ENCODE assay signal across 11 cellular contexts in genomic region chr3:38153986-38154608, GRCh38. TPM values are rescaled to one million over a fixed set of nuclear protein-coding genes. Genes with fewer than 3 reads are reported as not detected.
DNase-seq lines count a peak whose midpoint lies in the region; ATAC-seq and TF ChIP-seq lines count a peak whose summit lies in the region.
"Had no signal": no experiment of that assay in that cellular context is flagged by ENCODE, and none has a peak within 500 bp of the region (broad histone marks: within the 10 kb centered on the region; RNA-seq: fewer than 3 reads in every experiment).

No MANE protein-coding gene starts in this region.

- peak overlapping the region; percentile 96 for H3K27ac ChIP-seq in PC-3 (ENCODE audit: low read length)
- H3K27ac ChIP-seq: SJSA1 had no signal

- no peaks in the 10 kb centered on the region for H3K36me3 ChIP-seq in PC-3 (ENCODE audit: low read depth, low read length)
- H3K36me3 ChIP-seq: SJSA1 had no signal

- intact Hi-C loops in activated CD8-positive, alpha-beta T cell treated with anti-CD3 and anti-CD28 coated beads for 36 hours (cut with micrococcal nuclease) = no loop called here
- intact Hi-C loops in PC-3 (cut with micrococcal nuclease) = no loop called here

- DNase-seq in activated CD8-positive, alpha-beta T cell treated with anti-CD3 and anti-CD28 coated beads for 36 hours = no peak
- no peak for DNase-seq in activated CD8-positive, alpha-beta T cell treated with anti-CD3 and anti-CD28 coated beads, Interleukin-2, amount 10 ng/mL, durations not matched to agents 7 days and 5 days
- DNase-seq in PC-3 (peak; percentile 90), fibroblast of mammary gland (ENCODE audit: low read depth) (peak; percentile 96), NCI-H2029 (lab: John Stamatoyannopoulos, UW) (no peak)
- DNase-seq in stimulated activated naive CD8-positive, alpha-beta T cell treated with anti-CD3 and anti-CD28 coated beads, Interleukin-15, amount 100 ng/mL, for 72 hours = no peak
- DNase-seq: CD4-positive, CD25-positive, alpha-beta regulatory T cell; effector CD8-positive, alpha-beta T cell had no signal

- H3K27ac Mint-ChIP-seq in activated CD8-positive, alpha-beta T cell treated with anti-CD3 and anti-CD28 coated beads for 36 hours = peak overlapping the region; percentile 74
- H3K27ac Mint-ChIP-seq in activated CD8-positive, alpha-beta T cell treated with anti-CD3 and anti-CD28 coated beads, Interleukin-2, amount 10 ng/mL, durations not matched to agents 7 days and 5 days = no peak overlapping the region
- peak overlapping the region in 1 of 2 donors; percentile 74 for H3K27ac Mint-ChIP-seq in stimulated activated naive CD8-positive, alpha-beta T cell treated with anti-CD3 and anti-CD28 coated beads, Interleukin-15, amount 100 ng/mL, for 72 hours

- ATAC-seq in activated CD8-positive, alpha-beta T cell treated with anti-CD3 and anti-CD28 coated beads for 36 hours = no peak
- no peak for ATAC-seq in activated CD8-positive, alpha-beta T cell treated with anti-CD3 and anti-CD28 coated beads, Interleukin-2, amount 10 ng/mL, durations not matched to agents 7 days and 5 days
- ATAC-seq in PC-3 (peak; percentile 36; the same call in 1 of the 2 replicates), GM21825 (IDR thresholded peaks at IDR 0.05; ENCODE audit: unreplicated experiment) (no peak), GM21526 (IDR thresholded peaks at IDR 0.05; ENCODE audit: low FRiP score, unreplicated experiment) (no peak)
- peak; percentile 50 for ATAC-seq in stimulated activated naive CD8-positive, alpha-beta T cell treated with anti-CD3 and anti-CD28 coated beads, Interleukin-15, amount 100 ng/mL, for 72 hours

- no peaks in the 10 kb centered on the region for H3K9me3 Mint-ChIP-seq in activated CD8-positive, alpha-beta T cell treated with anti-CD3 and anti-CD28 coated beads for 36 hours
- no peaks in the 10 kb centered on the region for H3K9me3 Mint-ChIP-seq in activated CD8-positive, alpha-beta T cell treated with anti-CD3 and anti-CD28 coated beads, Interleukin-2, amount 10 ng/mL, durations not matched to agents 7 days and 5 days (ENCODE audit: insufficient read depth)
- H3K9me3 Mint-ChIP-seq in stimulated activated naive CD8-positive, alpha-beta T cell treated with anti-CD3 and anti-CD28 coated beads, Interleukin-15, amount 100 ng/mL, for 72 hours = no peaks in the 10 kb centered on the region

- H3K36me3 Mint-ChIP-seq in activated CD8-positive, alpha-beta T cell treated with anti-CD3 and anti-CD28 coated beads for 36 hours (ENCODE audit: low read depth) = no peaks in the 10 kb centered on the region
- H3K36me3 Mint-ChIP-seq in activated CD8-positive, alpha-beta T cell treated with anti-CD3 and anti-CD28 coated beads, Interleukin-2, amount 10 ng/mL, durations not matched to agents 7 days and 5 days (ENCODE audit: low read depth) = no peaks in the 10 kb centered on the region
- H3K36me3 Mint-ChIP-seq: CD4-positive, CD25-positive, alpha-beta regulatory T cell had no signal

- H3K9me2 ChIP-seq in PC-3 (replicated peaks; ENCODE audit: low read length) = no peaks in the 10 kb centered on the region

- H3K9me3 ChIP-seq in PC-3 (ENCODE audit: low read length) = no peaks in the 10 kb centered on the region
- H3K9me3 ChIP-seq: SJSA1 had no signal

- CTCF ChIA-PET in activated CD8-positive, alpha-beta T cell treated with anti-CD3 and anti-CD28 coated beads for 36 hours (lab: Charles Lee) = interaction anchor here (0.9 to 4.3 kb wide), 5 partner anchors 10 to 326 kb away, joined by 4 to 21 read pairs (median 5); partner anchors contain the start of genes OXSR1 and XYLB
- CTCF ChIA-PET in activated CD8-positive, alpha-beta T cell treated with anti-CD3 and anti-CD28 coated beads, Interleukin-2, amount 10 ng/mL, durations not matched to agents 7 days and 5 days (lab: Charles Lee) = interaction anchor here (0.9 to 4.8 kb wide), 3 partner anchors 10 to 57 kb away, joined by 3 to 50 read pairs (median 4); partner anchors contain the start of gene OXSR1
- CTCF ChIA-PET in PC-3 (lab: Charles Lee) = interaction anchor here (1.1 kb wide), 1 partner anchor 9 kb away, joined by 3 read pairs; no protein-coding TSS in a partner anchor

- H3K4me2 ChIP-seq in PC-3 (ENCODE audit: low read length) = peak overlapping the region; percentile 60

- H3F3A ChIP-seq in PC-3 (ENCODE audit: low read length, unreplicated experiment) = no peaks in the 10 kb centered on the region

- peak overlapping the region; percentile 59 for H3K9ac ChIP-seq in PC-3 (ENCODE audit: low read length)

- no TSS peak for BruUV-seq in PC-3 (replicated peaks; lab: Mats Ljungman, UMichigan)

- no peaks in the 10 kb centered on the region for H4K20me1 ChIP-seq in PC-3 (ENCODE audit: low read length)

- no peak overlapping the region for H3K4me3 Mint-ChIP-seq in activated CD8-positive, alpha-beta T cell treated with anti-CD3 and anti-CD28 coated beads for 36 hours
- H3K4me3 Mint-ChIP-seq in activated CD8-positive, alpha-beta T cell treated with anti-CD3 and anti-CD28 coated beads, Interleukin-2, amount 10 ng/mL, durations not matched to agents 7 days and 5 days = no peak overlapping the region
- peak overlapping the region in 1 of 2 donors; percentile 62 for H3K4me3 Mint-ChIP-seq in stimulated activated naive CD8-positive, alpha-beta T cell treated with anti-CD3 and anti-CD28 coated beads, Interleukin-15, amount 100 ng/mL, for 72 hours
- H3K4me3 Mint-ChIP-seq: CD4-positive, CD25-positive, alpha-beta regulatory T cell had no signal

- H2AFZ ChIP-seq in PC-3 (ENCODE audit: low read length) = no peak overlapping the region

- H3K27me3 Mint-ChIP-seq in activated CD8-positive, alpha-beta T cell treated with anti-CD3 and anti-CD28 coated beads for 36 hours = no peaks in the 10 kb centered on the region
- no peaks in the 10 kb centered on the region for H3K27me3 Mint-ChIP-seq in activated CD8-positive, alpha-beta T cell treated with anti-CD3 and anti-CD28 coated beads, Interleukin-2, amount 10 ng/mL, durations not matched to agents 7 days and 5 days (ENCODE audit: low read depth)
- H3K27me3 Mint-ChIP-seq in stimulated activated naive CD8-positive, alpha-beta T cell treated with anti-CD3 and anti-CD28 coated beads, Interleukin-15, amount 100 ng/mL, for 72 hours = no peaks in the 10 kb centered on the region
- H3K27me3 Mint-ChIP-seq: CD4-positive, CD25-positive, alpha-beta regulatory T cell had no signal

- H3K79me2 ChIP-seq in PC-3 (ENCODE audit: low read length) = no peaks in the 10 kb centered on the region

- H3K4me3 ChIP-seq in PC-3 (ENCODE audit: low read length) = 0 out of 2 replicates have a peak overlapping the region, but pooled peaks have one; percentile 7
- H3K4me3 ChIP-seq in fibroblast of mammary gland (ENCODE audit: control insufficient read depth, low read depth, low read length) = no peak overlapping the region
- H3K4me3 ChIP-seq: SJSA1 had no signal

- no peaks in the 10 kb centered on the region for H3K27me3 ChIP-seq in PC-3 (ENCODE audit: low read length)
- H3K27me3 ChIP-seq: SJSA1 had no signal

- peaks cover 60% of the 10 kb centered on the region for H3K4me1 ChIP-seq in PC-3 (ENCODE audit: insufficient read depth, low read length)
- H3K4me1 ChIP-seq: SJSA1 had no signal

- POLR2A ChIA-PET in activated CD8-positive, alpha-beta T cell treated with anti-CD3 and anti-CD28 coated beads for 36 hours (lab: Charles Lee) = interaction anchor here (0.9 to 4.8 kb wide), 5 partner anchors 9 to 47 kb away, joined by 3 to 29 read pairs (median 5); partner anchors contain the start of gene OXSR1
- POLR2A ChIA-PET in activated CD8-positive, alpha-beta T cell treated with anti-CD3 and anti-CD28 coated beads, Interleukin-2, amount 10 ng/mL, durations not matched to agents 7 days and 5 days (lab: Charles Lee) = interaction anchor here (1.7 to 6.8 kb wide), 3 partner anchors 10 to 17 kb away, joined by 5 to 57 read pairs (median 8); partner anchors contain the start of genes ACAA1 and OXSR1
- POLR2A ChIA-PET in PC-3 (lab: Charles Lee; ENCODE audit: unreplicated experiment) = interaction anchor here (0.7 kb wide), 1 partner anchor 12 kb away, joined by 3 read pairs; the partner anchor contains the start of gene OXSR1

- TF ChIP-seq CTCF in activated CD8-positive, alpha-beta T cell treated with anti-CD3 and anti-CD28 coated beads for 36 hours (IDR thresholded peaks at IDR 0.05) = no peak
- TF ChIP-seq CTCF in PC-3 (conservative IDR thresholded peaks at IDR 0.05; ENCODE audit: low read depth, low read length) (no peak), fibroblast of mammary gland (conservative IDR thresholded peaks at IDR 0.05; ENCODE audit: control insufficient read depth, insufficient read depth, low read depth, low read length) (no peak)

- H3K4me1 Mint-ChIP-seq in activated CD8-positive, alpha-beta T cell treated with anti-CD3 and anti-CD28 coated beads for 36 hours (ENCODE audit: low read depth) = peaks cover 45% of the 10 kb centered on the region
- peaks cover 42% of the 10 kb centered on the region for H3K4me1 Mint-ChIP-seq in activated CD8-positive, alpha-beta T cell treated with anti-CD3 and anti-CD28 coated beads, Interleukin-2, amount 10 ng/mL, durations not matched to agents 7 days and 5 days (ENCODE audit: low read depth)
- H3K4me1 Mint-ChIP-seq in stimulated activated naive CD8-positive, alpha-beta T cell treated with anti-CD3 and anti-CD28 coated beads, Interleukin-15, amount 100 ng/mL, for 72 hours = peaks cover 53% of the 10 kb centered on the region

RNA-seq across cellular contexts. Expression of gene OXSR1, which starts 11.2 kb away (rescaled TPM):
- 10 to 100 TPM; 56.5 to 57.9 TPM for total RNA-seq in activated CD8-positive, alpha-beta T cell treated with anti-CD3 and anti-CD28 coated beads for 36 hours
- total RNA-seq in activated CD8-positive, alpha-beta T cell treated with anti-CD3 and anti-CD28 coated beads, Interleukin-2, amount 10 ng/mL, durations not matched to agents 7 days and 5 days = 10 to 100 TPM; 56.9 to 60.3 TPM
- total RNA-seq in PC-3 (2014; rRNA removed) = 42.2 and 47.7 TPM in 2 replicates

RNA-seq across cellular contexts. Expression of gene MYD88, which starts 15.6 kb away (rescaled TPM):
- total RNA-seq in activated CD8-positive, alpha-beta T cell treated with anti-CD3 and anti-CD28 coated beads for 36 hours = 10 to 100 TPM; 29.3 to 31.8 TPM
- 10 to 100 TPM; 72.5 to 78.6 TPM for total RNA-seq in activated CD8-positive, alpha-beta T cell treated with anti-CD3 and anti-CD28 coated beads, Interleukin-2, amount 10 ng/mL, durations not matched to agents 7 days and 5 days
- total RNA-seq in PC-3 (2014; rRNA removed) = 17.7 and 19.1 TPM in 2 replicates

RNA-seq across cellular contexts. Expression of gene ACAA1, which starts 17.2 kb away (rescaled TPM):
- total RNA-seq in activated CD8-positive, alpha-beta T cell treated with anti-CD3 and anti-CD28 coated beads for 36 hours = 10 to 100 TPM; 70.1 to 72.0 TPM
- 100 to 1,000 TPM in 1 of 2 experiments, 10 to 100 TPM in 1; 99.7 to 104 TPM for total RNA-seq in activated CD8-positive, alpha-beta T cell treated with anti-CD3 and anti-CD28 coated beads, Interleukin-2, amount 10 ng/mL, durations not matched to agents 7 days and 5 days
- 76.4 and 94.5 TPM in 2 replicates for total RNA-seq in PC-3 (2014; rRNA removed)

Comparison
In these comparisons a context has a peak if more than half of its experiments do, and no peak if none do; other contexts are left out.
1. ATAC-seq: peak in PC-3 (single experiment) and stimulated activated naive CD8-positive, alpha-beta T cell treated with anti-CD3 and anti-CD28 coated beads, Interleukin-15, amount 100 ng/mL, for 72 hours (single experiment); none in activated CD8-positive, alpha-beta T cell treated with anti-CD3 and anti-CD28 coated beads for 36 hours (single experiment), activated CD8-positive, alpha-beta T cell treated with anti-CD3 and anti-CD28 coated beads, Interleukin-2, amount 10 ng/mL, durations not matched to agents 7 days and 5 days (single experiment), GM21825 (single experiment) and GM21526 (single experiment).
2. DNase-seq: peak in PC-3 (single experiment) and fibroblast of mammary gland (single experiment); none in activated CD8-positive, alpha-beta T cell treated with anti-CD3 and anti-CD28 coated beads for 36 hours (single experiment), activated CD8-positive, alpha-beta T cell treated with anti-CD3 and anti-CD28 coated beads, Interleukin-2, amount 10 ng/mL, durations not matched to agents 7 days and 5 days (single experiment), stimulated activated naive CD8-positive, alpha-beta T cell treated with anti-CD3 and anti-CD28 coated beads, Interleukin-15, amount 100 ng/mL, for 72 hours (0 of 2) and NCI-H2029 (single experiment).